In the genomic region with DNA sequence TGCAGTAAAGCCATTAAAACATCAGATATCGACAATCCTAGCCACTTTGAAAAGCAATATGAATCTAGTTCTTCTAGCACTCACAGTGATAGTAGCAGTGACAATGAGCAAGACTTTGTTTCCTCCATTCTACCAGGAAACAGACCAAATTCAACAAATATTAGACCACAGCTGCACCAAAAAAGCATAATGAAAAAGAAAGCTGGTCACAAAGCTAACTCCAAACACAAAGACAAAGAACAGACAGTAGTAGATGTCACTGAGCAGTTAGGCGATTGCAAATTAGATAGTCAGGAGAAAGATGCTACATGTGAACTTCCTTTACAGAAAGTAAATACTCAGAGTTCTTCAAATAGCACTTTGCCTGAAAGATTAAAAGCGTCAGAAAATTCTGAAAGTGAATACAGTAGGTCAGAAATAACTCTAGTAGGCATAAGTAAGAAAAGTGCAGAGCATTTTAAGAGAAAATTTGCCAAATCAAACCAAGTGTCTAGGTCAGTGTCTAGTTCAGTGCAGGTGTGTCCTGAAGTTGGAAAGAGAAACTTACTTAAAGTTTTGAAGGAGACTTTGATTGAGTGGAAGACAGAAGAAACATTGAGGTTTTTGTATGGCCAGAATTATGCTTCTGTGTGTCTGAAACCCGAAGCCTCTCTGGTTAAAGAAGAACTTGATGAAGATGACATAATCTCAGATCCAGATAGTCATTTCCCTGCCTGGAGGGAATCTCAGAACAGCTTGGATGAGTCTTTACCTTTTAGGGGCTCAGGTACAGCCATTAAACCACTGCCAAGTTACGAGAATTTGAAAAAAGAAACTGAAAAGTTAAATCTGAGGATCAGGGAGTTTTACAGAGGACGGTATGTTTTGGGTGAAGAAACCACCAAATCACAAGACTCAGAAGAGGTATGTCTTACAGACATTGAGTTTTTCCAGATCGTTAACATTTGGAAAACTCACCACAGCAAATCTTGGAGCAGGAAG, we compare ENCODE assay signal across 21 cellular contexts. TPM values are rescaled to one million over a fixed set of nuclear protein-coding genes. Genes with fewer than 3 reads are reported as not detected.
DNase-seq lines count a peak whose midpoint lies in the region; ATAC-seq and TF ChIP-seq lines count a peak whose summit lies in the region.
"Had no signal": no experiment of that assay in that cellular context is flagged by ENCODE, and none has a peak within 500 bp of the region (broad histone marks: within the 10 kb centered on the region; RNA-seq: fewer than 3 reads in every experiment).

No MANE protein-coding gene starts in this region.

- no peaks in the 10 kb centered on the region for H3K27me3 Mint-ChIP-seq in stimulated activated naive CD8-positive, alpha-beta T cell treated with anti-CD3 and anti-CD28 coated beads, Interleukin-15, amount 100 ng/mL, for 72 hours
- H3K27me3 Mint-ChIP-seq in activated CD4-positive, alpha-beta memory T cell treated with anti-CD3 and anti-CD28 coated beads for 36 hours, result no peaks in the 10 kb centered on the region
- H3K27me3 Mint-ChIP-seq in endothelial cell (ENCODE audit: unreplicated experiment), result no peaks in the 10 kb centered on the region
- H3K27me3 Mint-ChIP-seq: memory B cell, progenitor cell of endocrine pancreas had no signal

- H3K27ac Mint-ChIP-seq in stimulated activated naive CD8-positive, alpha-beta T cell treated with anti-CD3 and anti-CD28 coated beads, Interleukin-15, amount 100 ng/mL, for 72 hours, result no peak overlapping the region
- peak overlapping the region; percentile 33 for H3K27ac Mint-ChIP-seq in activated CD4-positive, alpha-beta memory T cell treated with anti-CD3 and anti-CD28 coated beads for 36 hours
- H3K27ac Mint-ChIP-seq in endothelial cell (ENCODE audit: unreplicated experiment), result no peak overlapping the region
- H3K27ac Mint-ChIP-seq: endodermal cell, memory B cell, nephron progenitor cell, progenitor cell of endocrine pancreas had no signal

- peaks cover 62% of the 10 kb centered on the region for H3K36me3 Mint-ChIP-seq in activated CD4-positive, alpha-beta memory T cell treated with anti-CD3 and anti-CD28 coated beads for 36 hours
- H3K36me3 Mint-ChIP-seq in endothelial cell (ENCODE audit: low read depth, unreplicated experiment), result peaks cover 52% of the 10 kb centered on the region

- H3K36me3 ChIP-seq in esophagus squamous epithelium (peaks cover 3 to 88% (median 8%) of the 10 kb centered on the region in 3 donors), stomach (peaks cover 6 to 86% (median 72%) of the 10 kb centered on the region in 4 donors)

- TF ChIP-seq POLR2A in esophagus squamous epithelium (IDR thresholded peaks at IDR 0.05) (no peak), stomach (IDR thresholded peaks at IDR 0.05) (no peak)

- H3K4me3 Mint-ChIP-seq in stimulated activated naive CD8-positive, alpha-beta T cell treated with anti-CD3 and anti-CD28 coated beads, Interleukin-15, amount 100 ng/mL, for 72 hours, result peak overlapping the region; percentile 30 to 36
- peak overlapping the region; percentile 30 for H3K4me3 Mint-ChIP-seq in activated CD4-positive, alpha-beta memory T cell treated with anti-CD3 and anti-CD28 coated beads for 36 hours
- H3K4me3 Mint-ChIP-seq in endothelial cell (ENCODE audit: unreplicated experiment), result peak overlapping the region; percentile 9
- H3K4me3 Mint-ChIP-seq: endodermal cell, memory B cell, nephron progenitor cell had no signal

- no peak for TF ChIP-seq CTCF in endothelial cell (IDR thresholded peaks at IDR 0.05; ENCODE audit: unreplicated experiment)
- TF ChIP-seq CTCF in esophagus squamous epithelium (IDR thresholded peaks at IDR 0.05), result no peak
- TF ChIP-seq CTCF in stomach (IDR thresholded peaks at IDR 0.05), result no peak

- peak; percentile 86 for ATAC-seq in stimulated activated naive CD8-positive, alpha-beta T cell treated with anti-CD3 and anti-CD28 coated beads, Interleukin-15, amount 100 ng/mL, for 72 hours
- ATAC-seq in stimulated activated naive CD8-positive, alpha-beta T cell treated with anti-CD3 and anti-CD28 coated beads, Interleukin-15, Interleukin-2, amounts not matched to agents 100 U/mL and 50 U/mL, for 24 hours, result no peak
- no peak for ATAC-seq in GM21526 (IDR thresholded peaks at IDR 0.05; ENCODE audit: low FRiP score, unreplicated experiment)

- H3K4me3 ChIP-seq in esophagus squamous epithelium (no peak overlapping the region), stomach (no peak overlapping the region)
- H3K4me3 ChIP-seq: hepatocyte, suprapubic skin had no signal

- 86 to 88% methylated on average over 7 of the region's 7 CpGs for WGBS in esophagus squamous epithelium, 2 donors
- WGBS in stomach, 5 donors, result 83 to 93% (median 87%) methylated on average over 7 of the region's 7 CpGs

- H3K9me3 ChIP-seq in esophagus squamous epithelium (peaks cover 0 to 22% (median 12%) of the 10 kb centered on the region in 3 donors), stomach (peaks cover 0 to 28% (median 17%) of the 10 kb centered on the region in 4 donors)

- intact Hi-C loops in activated CD4-positive, alpha-beta memory T cell treated with anti-CD3 and anti-CD28 coated beads for 36 hours (cut with micrococcal nuclease), result no loop called here
- intact Hi-C loops in esophagus squamous epithelium (cut with DNase I), result no loop called here
- intact Hi-C loops in stomach (cut with DNase I; ENCODE audit: low total_unique reads), result no loop called here

- peaks cover 24% of the 10 kb centered on the region for H3K4me1 Mint-ChIP-seq in stimulated activated naive CD8-positive, alpha-beta T cell treated with anti-CD3 and anti-CD28 coated beads, Interleukin-15, amount 100 ng/mL, for 72 hours
- peaks cover 21% of the 10 kb centered on the region for H3K4me1 Mint-ChIP-seq in activated CD4-positive, alpha-beta memory T cell treated with anti-CD3 and anti-CD28 coated beads for 36 hours (ENCODE audit: low read depth)
- no peaks in the 10 kb centered on the region for H3K4me1 Mint-ChIP-seq in endothelial cell (ENCODE audit: unreplicated experiment)
- H3K4me1 Mint-ChIP-seq: endodermal cell, nephron progenitor cell had no signal

- H3K9me3 Mint-ChIP-seq in stimulated activated naive CD8-positive, alpha-beta T cell treated with anti-CD3 and anti-CD28 coated beads, Interleukin-15, amount 100 ng/mL, for 72 hours, result peaks cover 17 to 29% of the 10 kb centered on the region in 2 donors
- H3K9me3 Mint-ChIP-seq in activated CD4-positive, alpha-beta memory T cell treated with anti-CD3 and anti-CD28 coated beads for 36 hours, result peaks cover 29% of the 10 kb centered on the region
- no peaks in the 10 kb centered on the region for H3K9me3 Mint-ChIP-seq in endothelial cell (ENCODE audit: unreplicated experiment)

- CTCF ChIA-PET in activated CD4-positive, alpha-beta memory T cell treated with anti-CD3 and anti-CD28 coated beads for 36 hours (lab: Charles Lee), result no interaction called here

- POLR2A ChIA-PET in activated CD4-positive, alpha-beta memory T cell treated with anti-CD3 and anti-CD28 coated beads for 36 hours (lab: Charles Lee), result interaction anchor here (0.8 kb wide), 1 partner anchor 10 kb away, joined by 3 read pairs; no protein-coding TSS in a partner anchor

- H3K27me3 ChIP-seq in esophagus squamous epithelium (no peaks in the 10 kb centered on the region), stomach (no peaks in the 10 kb centered on the region)
- H3K27me3 ChIP-seq: hepatocyte, suprapubic skin had no signal

- DNase-seq in stimulated activated naive CD8-positive, alpha-beta T cell treated with anti-CD3 and anti-CD28 coated beads, Interleukin-15, amount 100 ng/mL, for 72 hours, result no peak
- DNase-seq in stimulated activated naive CD8-positive, alpha-beta T cell treated with anti-CD3 and anti-CD28 coated beads, Interleukin-15, Interleukin-2, amounts not matched to agents 100 U/mL and 50 U/mL, for 24 hours, result no peak
- DNase-seq in activated CD4-positive, alpha-beta memory T cell treated with anti-CD3 and anti-CD28 coated beads for 36 hours, result no peak
- DNase-seq in endothelial cell (ENCODE audit: low spot score) (no peak), esophagus squamous epithelium (lab: John Stamatoyannopoulos, UW) (no peak), stomach (no peak)
- DNase-seq: activated CD4-positive, CD25-positive, alpha-beta regulatory T cell treated with anti-CD3 and anti-CD28 coated beads, Interleukin-2, amount 50 U/mL, for 72 hours; aorta; Calu3; endodermal cell; Karpas-422; NCI-H1105; NCI-H524; nephron progenitor cell; SHP77; stimulated activated CD4-positive, alpha-beta T cell treated with anti-CD3 and anti-CD28 coated beads, Interleukin-4, amount 100 ng/mL, for 24 hours had no signal

- no peak overlapping the region for H3K27ac ChIP-seq in esophagus squamous epithelium
- H3K27ac ChIP-seq in stomach, result peak overlapping the region in 2 of 5 donors; percentile 32 to 44
- H3K27ac ChIP-seq: hepatocyte, suprapubic skin had no signal

- no peak for TF ChIP-seq EP300 in stomach (IDR thresholded peaks at IDR 0.05)

- no peaks in the 10 kb centered on the region for H3K4me1 ChIP-seq in esophagus squamous epithelium
- no peaks in the 10 kb centered on the region for H3K4me1 ChIP-seq in stomach
- H3K4me1 ChIP-seq: suprapubic skin had no signal

RNA-seq across cellular contexts. Expression of gene RPAP2, which starts 24.9 kb away (rescaled TPM):
- total RNA-seq in activated CD4-positive, alpha-beta memory T cell treated with anti-CD3 and anti-CD28 coated beads for 36 hours, result 10 to 100 TPM; 28.6 to 31.6 TPM
- total RNA-seq in endothelial cell (ENCODE audit: unreplicated experiment) (30.0 TPM), esophagus squamous epithelium (10 to 100 TPM in 1 of 4 donors, 1 to 10 TPM in 3; 3.1 to 18.5 (median 8.4) TPM), stomach (10 to 100 TPM in 1 of 5 donors, 1 to 10 TPM in 4; 2.3 to 16.5 (median 5.8) TPM)
- 10 to 100 TPM in 1 of 3 donors, 1 to 10 TPM in 2; 4.6 to 10.1 (median 6.1) TPM for polyA plus RNA-seq in stomach

RNA-seq across cellular contexts. Expression of gene GLMN, which starts 25.0 kb away (rescaled TPM):
- 10 to 100 TPM; 10.9 to 13.3 TPM for total RNA-seq in activated CD4-positive, alpha-beta memory T cell treated with anti-CD3 and anti-CD28 coated beads for 36 hours
- total RNA-seq in endothelial cell (ENCODE audit: unreplicated experiment) (14.9 TPM), esophagus squamous epithelium (10 to 100 TPM in 2 of 4 donors, 1 to 10 TPM in 2; 3.9 to 12.0 (median 10.4) TPM), stomach (10 to 100 TPM in 2 of 5 donors, 1 to 10 TPM in 2, under 1 TPM in 1; 0.58 to 28.5 (median 2.2) TPM)
- polyA plus RNA-seq in stomach, result 10 to 100 TPM in 1 of 3 donors, 1 to 10 TPM in 2; 6.3 to 13.8 (median 7.9) TPM
